In genomic region chr4:31015123-31015522, GRCh38 we compare ENCODE assay signal across 7 cellular contexts.
"Had no signal": no experiment of that assay in that cellular context is flagged by ENCODE, and none has a peak within 500 bp of the region (broad histone marks: within the 10 kb centered on the region; RNA-seq: fewer than 3 reads in every experiment).

No MANE protein-coding gene starts in this region.

- H3K36me3 ChIP-seq: HAP-1 had no signal

- H3K4me3 ChIP-seq: GM23248, HAP-1, K562 had no signal

- H2AFZ ChIP-seq: GM23248 had no signal

- H3K9ac ChIP-seq: GM23248 had no signal

- DNase-seq: GM23248, GOT3, H7, IMR-90, KG1 had no signal

- H3K9me3 ChIP-seq: HAP-1 had no signal

- ATAC-seq: K562 had no signal

- H3K27ac ChIP-seq: GM23248 had no signal
